3 cellular contexts compared by ENCODE assay signal in genomic region chr10:97584798-97585438, GRCh38.
TF ChIP-seq lines count a peak whose summit lies in the region.

No MANE protein-coding gene starts in this region.

TF ChIP-seq in SK-N-SH, 30 proteins besides CTCF, POLR2A, EP300 and RAD21:
- TF ChIP-seq FOXM1 (IDR thresholded peaks at IDR 0.05; ENCODE audit: low read depth) (no peak), MXI1 (IDR thresholded peaks at IDR 0.05; ENCODE audit: low read depth, low read length) (no peak), NFIC (IDR thresholded peaks at IDR 0.05; ENCODE audit: borderline replicate concordance) (no peak), MEF2A (IDR thresholded peaks at IDR 0.05; ENCODE audit: borderline replicate concordance, low read depth) (no peak), TEAD4 (IDR thresholded peaks at IDR 0.05; ENCODE audit: borderline replicate concordance, insufficient read depth) (no peak), FOSL2 (IDR thresholded peaks at IDR 0.05; ENCODE audit: borderline replicate concordance, low read depth) (no peak), ZBTB33 (IDR thresholded peaks at IDR 0.05; ENCODE audit: borderline replicate concordance, low read depth) (no peak), ELF1 (IDR thresholded peaks at IDR 0.05) (no peak), USF2 (IDR thresholded peaks at IDR 0.05; ENCODE audit: borderline replicate concordance, low read depth, low read length) (no peak), NRF1 (IDR thresholded peaks at IDR 0.05; ENCODE audit: low read depth, low read length) (no peak), RCOR1 (IDR thresholded peaks at IDR 0.05; ENCODE audit: low read length) (no peak), SMC3 (IDR thresholded peaks at IDR 0.05; ENCODE audit: low read depth, low read length) (no peak), GATA2 (CRISPR knock-in tag; IDR thresholded peaks at IDR 0.05) (no peak)

TF ChIP-seq in SK-N-SH treated with all-trans-retinoic acid at 6 μM for 48 hours, 23 proteins besides CTCF, POLR2A, EP300 and RAD21:
- TF ChIP-seq PPARA (CRISPR knock-in tag; IDR thresholded peaks at IDR 0.05; ENCODE audit: borderline replicate concordance) (no peak), TCF4 (CRISPR knock-in tag; IDR thresholded peaks at IDR 0.05; ENCODE audit: borderline replicate concordance) (no peak), ESRRG (CRISPR knock-in tag; IDR thresholded peaks at IDR 0.05) (no peak), CSDC2 (CRISPR knock-in tag; IDR thresholded peaks at IDR 0.05) (no peak), OSR1 (CRISPR knock-in tag; IDR thresholded peaks at IDR 0.05) (no peak), CSRNP3 (CRISPR knock-in tag; IDR thresholded peaks at IDR 0.05) (no peak), ZNF8 (CRISPR knock-in tag; IDR thresholded peaks at IDR 0.05) (no peak), ISL1 (CRISPR knock-in tag; IDR thresholded peaks at IDR 0.05) (no peak), RARB (CRISPR knock-in tag; IDR thresholded peaks at IDR 0.05) (no peak), TOX (CRISPR knock-in tag; IDR thresholded peaks at IDR 0.05; ENCODE audit: borderline replicate concordance) (no peak), ZNF565 (CRISPR knock-in tag; conservative IDR thresholded peaks at IDR 0.05; ENCODE audit: low read depth) (no peak), ZFP3 (CRISPR knock-in tag; IDR thresholded peaks at IDR 0.05) (no peak)

TF ChIP-seq in HepG2, 621 proteins besides CTCF, POLR2A, EP300 and RAD21 (continues in another document):
- TF ChIP-seq ZNF614 (CRISPR knock-in tag; IDR thresholded peaks at IDR 0.05; ENCODE audit: borderline replicate concordance) = 0 out of 2 replicates have a peak, but pooled peaks have one; percentile 42
- TF ChIP-seq ZNF460 (CRISPR knock-in tag; IDR thresholded peaks at IDR 0.05; ENCODE audit: borderline replicate concordance) = no peak
- TF ChIP-seq KDM3A (CRISPR knock-in tag; IDR thresholded peaks at IDR 0.05; ENCODE audit: low read depth) = no peak
- no peak for TF ChIP-seq SKI (IDR thresholded peaks at IDR 0.05; ENCODE audit: partially characterized antibody)
- TF ChIP-seq, protein P1, sequence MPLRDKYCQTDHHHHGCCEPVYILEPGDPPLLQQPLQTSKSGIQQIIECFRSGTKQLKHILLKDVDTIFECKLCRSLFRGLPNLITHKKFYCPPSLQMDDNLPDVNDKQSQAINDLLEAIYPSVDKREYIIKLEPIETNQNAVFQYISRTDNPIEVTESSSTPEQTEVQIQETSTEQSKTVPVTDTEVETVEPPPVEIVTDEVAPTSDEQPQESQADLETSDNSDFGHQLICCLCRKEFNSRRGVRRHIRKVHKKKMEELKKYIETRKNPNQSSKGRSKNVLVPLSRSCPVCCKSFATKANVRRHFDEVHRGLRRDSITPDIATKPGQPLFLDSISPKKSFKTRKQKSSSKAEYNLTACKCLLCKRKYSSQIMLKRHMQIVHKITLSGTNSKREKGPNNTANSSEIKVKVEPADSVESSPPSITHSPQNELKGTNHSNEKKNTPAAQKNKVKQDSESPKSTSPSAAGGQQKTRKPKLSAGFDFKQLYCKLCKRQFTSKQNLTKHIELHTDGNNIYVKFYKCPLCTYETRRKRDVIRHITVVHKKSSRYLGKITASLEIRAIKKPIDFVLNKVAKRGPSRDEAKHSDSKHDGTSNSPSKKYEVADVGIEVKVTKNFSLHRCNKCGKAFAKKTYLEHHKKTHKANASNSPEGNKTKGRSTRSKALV (CRISPR knock-in tag; IDR thresholded peaks at IDR 0.05) = peak; percentile 62; the same call in 1 of the 2 replicates
- TF ChIP-seq, protein P2, sequence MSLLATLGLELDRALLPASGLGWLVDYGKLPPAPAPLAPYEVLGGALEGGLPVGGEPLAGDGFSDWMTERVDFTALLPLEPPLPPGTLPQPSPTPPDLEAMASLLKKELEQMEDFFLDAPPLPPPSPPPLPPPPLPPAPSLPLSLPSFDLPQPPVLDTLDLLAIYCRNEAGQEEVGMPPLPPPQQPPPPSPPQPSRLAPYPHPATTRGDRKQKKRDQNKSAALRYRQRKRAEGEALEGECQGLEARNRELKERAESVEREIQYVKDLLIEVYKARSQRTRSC (CRISPR knock-in tag; IDR thresholded peaks at IDR 0.05; ENCODE audit: low read depth) = no peak
- TF ChIP-seq ZNF17 (CRISPR knock-in tag; IDR thresholded peaks at IDR 0.05) = no peak
- no peak for TF ChIP-seq GTF3A (CRISPR knock-in tag; conservative IDR thresholded peaks at IDR 0.05)
- TF ChIP-seq PCBP1 (IDR thresholded peaks at IDR 0.05; ENCODE audit: borderline replicate concordance, low read depth, low read length) = no peak
- TF ChIP-seq, protein P3, sequence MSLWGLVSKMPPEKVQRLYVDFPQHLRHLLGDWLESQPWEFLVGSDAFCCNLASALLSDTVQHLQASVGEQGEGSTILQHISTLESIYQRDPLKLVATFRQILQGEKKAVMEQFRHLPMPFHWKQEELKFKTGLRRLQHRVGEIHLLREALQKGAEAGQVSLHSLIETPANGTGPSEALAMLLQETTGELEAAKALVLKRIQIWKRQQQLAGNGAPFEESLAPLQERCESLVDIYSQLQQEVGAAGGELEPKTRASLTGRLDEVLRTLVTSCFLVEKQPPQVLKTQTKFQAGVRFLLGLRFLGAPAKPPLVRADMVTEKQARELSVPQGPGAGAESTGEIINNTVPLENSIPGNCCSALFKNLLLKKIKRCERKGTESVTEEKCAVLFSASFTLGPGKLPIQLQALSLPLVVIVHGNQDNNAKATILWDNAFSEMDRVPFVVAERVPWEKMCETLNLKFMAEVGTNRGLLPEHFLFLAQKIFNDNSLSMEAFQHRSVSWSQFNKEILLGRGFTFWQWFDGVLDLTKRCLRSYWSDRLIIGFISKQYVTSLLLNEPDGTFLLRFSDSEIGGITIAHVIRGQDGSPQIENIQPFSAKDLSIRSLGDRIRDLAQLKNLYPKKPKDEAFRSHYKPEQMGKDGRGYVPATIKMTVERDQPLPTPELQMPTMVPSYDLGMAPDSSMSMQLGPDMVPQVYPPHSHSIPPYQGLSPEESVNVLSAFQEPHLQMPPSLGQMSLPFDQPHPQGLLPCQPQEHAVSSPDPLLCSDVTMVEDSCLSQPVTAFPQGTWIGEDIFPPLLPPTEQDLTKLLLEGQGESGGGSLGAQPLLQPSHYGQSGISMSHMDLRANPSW (CRISPR knock-in tag; IDR thresholded peaks at IDR 0.05; ENCODE audit: borderline replicate concordance) = 0 out of 2 replicates have a peak, but pooled peaks have one; percentile 51
- no peak for TF ChIP-seq PLRG1 (conservative IDR thresholded peaks at IDR 0.05)
- 0 out of 2 replicates have a peak, but pooled peaks have one; percentile 34 for TF ChIP-seq ZSCAN9 (CRISPR knock-in tag; IDR thresholded peaks at IDR 0.05; ENCODE audit: borderline replicate concordance)
- no peak for TF ChIP-seq HNRNPH1 (optimal IDR thresholded peaks at IDR 0.05; ENCODE audit: low read depth, low read length)
- TF ChIP-seq, protein P4, sequence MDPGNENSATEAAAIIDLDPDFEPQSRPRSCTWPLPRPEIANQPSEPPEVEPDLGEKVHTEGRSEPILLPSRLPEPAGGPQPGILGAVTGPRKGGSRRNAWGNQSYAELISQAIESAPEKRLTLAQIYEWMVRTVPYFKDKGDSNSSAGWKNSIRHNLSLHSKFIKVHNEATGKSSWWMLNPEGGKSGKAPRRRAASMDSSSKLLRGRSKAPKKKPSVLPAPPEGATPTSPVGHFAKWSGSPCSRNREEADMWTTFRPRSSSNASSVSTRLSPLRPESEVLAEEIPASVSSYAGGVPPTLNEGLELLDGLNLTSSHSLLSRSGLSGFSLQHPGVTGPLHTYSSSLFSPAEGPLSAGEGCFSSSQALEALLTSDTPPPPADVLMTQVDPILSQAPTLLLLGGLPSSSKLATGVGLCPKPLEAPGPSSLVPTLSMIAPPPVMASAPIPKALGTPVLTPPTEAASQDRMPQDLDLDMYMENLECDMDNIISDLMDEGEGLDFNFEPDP (CRISPR knock-in tag; conservative IDR thresholded peaks at IDR 0.05) = 0 out of 2 replicates have a peak, but pooled peaks have one; percentile 79
- peak; percentile 96 for TF ChIP-seq MAX (IDR thresholded peaks at IDR 0.05)
- no peak for TF ChIP-seq CBX5 (CRISPR knock-in tag; IDR thresholded peaks at IDR 0.05; ENCODE audit: borderline replicate concordance)
- TF ChIP-seq, protein P5, sequence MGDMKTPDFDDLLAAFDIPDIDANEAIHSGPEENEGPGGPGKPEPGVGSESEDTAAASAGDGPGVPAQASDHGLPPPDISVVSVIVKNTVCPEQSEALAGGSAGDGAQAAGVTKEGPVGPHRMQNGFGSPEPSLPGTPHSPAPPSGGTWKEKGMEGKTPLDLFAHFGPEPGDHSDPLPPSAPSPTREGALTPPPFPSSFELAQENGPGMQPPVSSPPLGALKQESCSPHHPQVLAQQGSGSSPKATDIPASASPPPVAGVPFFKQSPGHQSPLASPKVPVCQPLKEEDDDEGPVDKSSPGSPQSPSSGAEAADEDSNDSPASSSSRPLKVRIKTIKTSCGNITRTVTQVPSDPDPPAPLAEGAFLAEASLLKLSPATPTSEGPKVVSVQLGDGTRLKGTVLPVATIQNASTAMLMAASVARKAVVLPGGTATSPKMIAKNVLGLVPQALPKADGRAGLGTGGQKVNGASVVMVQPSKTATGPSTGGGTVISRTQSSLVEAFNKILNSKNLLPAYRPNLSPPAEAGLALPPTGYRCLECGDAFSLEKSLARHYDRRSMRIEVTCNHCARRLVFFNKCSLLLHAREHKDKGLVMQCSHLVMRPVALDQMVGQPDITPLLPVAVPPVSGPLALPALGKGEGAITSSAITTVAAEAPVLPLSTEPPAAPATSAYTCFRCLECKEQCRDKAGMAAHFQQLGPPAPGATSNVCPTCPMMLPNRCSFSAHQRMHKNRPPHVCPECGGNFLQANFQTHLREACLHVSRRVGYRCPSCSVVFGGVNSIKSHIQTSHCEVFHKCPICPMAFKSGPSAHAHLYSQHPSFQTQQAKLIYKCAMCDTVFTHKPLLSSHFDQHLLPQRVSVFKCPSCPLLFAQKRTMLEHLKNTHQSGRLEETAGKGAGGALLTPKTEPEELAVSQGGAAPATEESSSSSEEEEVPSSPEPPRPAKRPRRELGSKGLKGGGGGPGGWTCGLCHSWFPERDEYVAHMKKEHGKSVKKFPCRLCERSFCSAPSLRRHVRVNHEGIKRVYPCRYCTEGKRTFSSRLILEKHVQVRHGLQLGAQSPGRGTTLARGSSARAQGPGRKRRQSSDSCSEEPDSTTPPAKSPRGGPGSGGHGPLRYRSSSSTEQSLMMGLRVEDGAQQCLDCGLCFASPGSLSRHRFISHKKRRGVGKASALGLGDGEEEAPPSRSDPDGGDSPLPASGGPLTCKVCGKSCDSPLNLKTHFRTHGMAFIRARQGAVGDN (CRISPR knock-in tag; IDR thresholded peaks at IDR 0.05) = peak; percentile 14; the same call in 1 of the 2 replicates
- no peak for TF ChIP-seq GLMP (CRISPR knock-in tag; IDR thresholded peaks at IDR 0.05; ENCODE audit: borderline replicate concordance)
- no peak for TF ChIP-seq ZNF678 (CRISPR knock-in tag; IDR thresholded peaks at IDR 0.05)
- no peak; the same call in 1 of the 2 replicates for TF ChIP-seq NFYB (CRISPR knock-in tag; IDR thresholded peaks at IDR 0.05)
- no peak for TF ChIP-seq NFKBIZ (CRISPR knock-in tag; IDR thresholded peaks at IDR 0.05)
- no peak for TF ChIP-seq EEA1 (CRISPR knock-in tag; IDR thresholded peaks at IDR 0.05; ENCODE audit: borderline replicate concordance)
- no peak; the same call in 1 of the 2 replicates for TF ChIP-seq ERF (CRISPR knock-in tag; IDR thresholded peaks at IDR 0.05)
- TF ChIP-seq MXD4 (CRISPR knock-in tag; IDR thresholded peaks at IDR 0.05) = 0 out of 2 replicates have a peak, but pooled peaks have one; percentile 37
- 0 out of 2 replicates have a peak, but pooled peaks have one; percentile 10 for TF ChIP-seq JUND (CRISPR knock-in tag; IDR thresholded peaks at IDR 0.05)
- no peak for TF ChIP-seq HNRNPUL1 (IDR thresholded peaks at IDR 0.05; ENCODE audit: low read depth, low read length)
- TF ChIP-seq KLF16 (CRISPR knock-in tag; IDR thresholded peaks at IDR 0.05) = no peak
- no peak for TF ChIP-seq BRD4 (CRISPR knock-in tag; IDR thresholded peaks at IDR 0.05)
- peak; percentile 88; the same call in 1 of the 2 replicates for TF ChIP-seq ZNF232 (CRISPR knock-in tag; IDR thresholded peaks at IDR 0.05; ENCODE audit: borderline replicate concordance)
- TF ChIP-seq, protein P6, sequence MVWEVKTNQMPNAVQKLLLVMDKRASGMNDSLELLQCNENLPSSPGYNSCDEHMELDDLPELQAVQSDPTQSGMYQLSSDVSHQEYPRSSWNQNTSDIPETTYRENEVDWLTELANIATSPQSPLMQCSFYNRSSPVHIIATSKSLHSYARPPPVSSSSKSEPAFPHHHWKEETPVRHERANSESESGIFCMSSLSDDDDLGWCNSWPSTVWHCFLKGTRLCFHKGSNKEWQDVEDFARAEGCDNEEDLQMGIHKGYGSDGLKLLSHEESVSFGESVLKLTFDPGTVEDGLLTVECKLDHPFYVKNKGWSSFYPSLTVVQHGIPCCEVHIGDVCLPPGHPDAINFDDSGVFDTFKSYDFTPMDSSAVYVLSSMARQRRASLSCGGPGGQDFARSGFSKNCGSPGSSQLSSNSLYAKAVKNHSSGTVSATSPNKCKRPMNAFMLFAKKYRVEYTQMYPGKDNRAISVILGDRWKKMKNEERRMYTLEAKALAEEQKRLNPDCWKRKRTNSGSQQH (CRISPR knock-in tag; IDR thresholded peaks at IDR 0.05; ENCODE audit: low read depth) = no peak
- TF ChIP-seq DNMT3B (CRISPR knock-in tag; conservative IDR thresholded peaks at IDR 0.05) = no peak
- TF ChIP-seq TOPORS (CRISPR knock-in tag; IDR thresholded peaks at IDR 0.05) = no peak
- no peak for TF ChIP-seq CREB1 (IDR thresholded peaks at IDR 0.05)
- no peak for TF ChIP-seq CREB1 (CRISPR knock-in tag; IDR thresholded peaks at IDR 0.05)
- TF ChIP-seq SNRNP70 (IDR thresholded peaks at IDR 0.05; ENCODE audit: low read depth, low read length) = no peak
- TF ChIP-seq ZNF558 (CRISPR knock-in tag; IDR thresholded peaks at IDR 0.05; ENCODE audit: borderline replicate concordance) = peak; percentile 43; the same call in 1 of the 2 replicates
- TF ChIP-seq HOXA5 (CRISPR knock-in tag; IDR thresholded peaks at IDR 0.05) = no peak
- TF ChIP-seq POGK (CRISPR knock-in tag; conservative IDR thresholded peaks at IDR 0.05) = 0 out of 2 replicates have a peak, but pooled peaks have one; percentile 23
- no peak for TF ChIP-seq SRSF4 (IDR thresholded peaks at IDR 0.05; ENCODE audit: low read depth, low read length, poor library complexity, severe bottlenecking)
- TF ChIP-seq RFX3 (CRISPR knock-in tag; IDR thresholded peaks at IDR 0.05) = no peak
